ENCODE assay signal across 20 cellular contexts in the genomic region with DNA sequence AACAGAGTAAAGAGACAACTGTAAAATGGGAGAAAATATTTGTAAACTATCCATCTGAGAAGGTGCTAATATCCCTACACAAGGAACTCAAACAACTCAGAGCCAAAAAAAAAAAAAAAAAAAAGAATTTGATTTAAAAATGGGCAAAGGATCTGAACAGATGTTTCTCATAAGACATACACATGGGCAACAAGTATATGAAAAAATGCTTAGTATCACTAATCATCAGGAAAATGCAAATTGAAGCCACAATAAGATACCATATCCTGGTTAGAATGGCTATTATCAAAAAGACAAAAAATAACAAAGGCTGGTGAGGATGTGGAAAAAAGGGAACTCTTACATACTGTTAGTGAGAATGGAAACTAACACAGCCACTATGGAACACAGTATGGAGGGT. TPM values are rescaled to one million over a fixed set of nuclear protein-coding genes. Genes with fewer than 3 reads are reported as not detected.
DNase-seq lines count a peak whose midpoint lies in the region; ATAC-seq, FAIRE-seq and TF ChIP-seq lines count a peak whose summit lies in the region.
"Had no signal": no experiment of that assay in that cellular context is flagged by ENCODE, and none has a peak within 500 bp of the region (broad histone marks: within the 10 kb centered on the region; RNA-seq: fewer than 3 reads in every experiment).

No MANE protein-coding gene starts in this region.

- no peak for TF ChIP-seq RAD21 in SK-N-SH (IDR thresholded peaks at IDR 0.05; ENCODE audit: low read length)

- peaks cover 5 to 27% of the 10 kb centered on the region in 2 experiments for H3K4me1 ChIP-seq in SK-N-SH (ENCODE audit: control insufficient read depth in 1 of 2, insufficient read depth in 2 of 2, low read depth in 1 of 2, low read length in 1 of 2)
- H3K4me1 ChIP-seq in astrocyte (ENCODE audit: insufficient read depth, low read length): peaks cover 34% of the 10 kb centered on the region
- H3K4me1 ChIP-seq: A549, BLaER1 had no signal

- no peaks in the 10 kb centered on the region for H3K36me3 Mint-ChIP-seq in astrocyte (ENCODE audit: low read depth, unreplicated experiment)
- H3K36me3 Mint-ChIP-seq: CD14-positive monocyte had no signal

- no peak overlapping the region for H3K27ac Mint-ChIP-seq in astrocyte (ENCODE audit: unreplicated experiment)
- H3K27ac Mint-ChIP-seq: CD14-positive monocyte; CD8-positive, alpha-beta T cell had no signal

- H3K4me3 ChIP-seq in SK-N-SH (ENCODE audit: low read depth in 2 of 2, low read length in 1 of 2) (no peak overlapping the region), astrocyte (ENCODE audit: insufficient read depth, low read depth, low read length) (no peak overlapping the region), fibroblast of mammary gland (ENCODE audit: control insufficient read depth, low read depth, low read length) (no peak overlapping the region)
- H3K4me3 ChIP-seq: A549, BLaER1 had no signal

- H3K9me3 Mint-ChIP-seq in astrocyte (ENCODE audit: unreplicated experiment): no peaks in the 10 kb centered on the region
- H3K9me3 Mint-ChIP-seq: CD14-positive monocyte; CD8-positive, alpha-beta T cell; H9 had no signal

- POLR2A ChIA-PET in SK-N-SH (lab: Yijun Ruan, JAX): no interaction called here

- H4K20me1 ChIP-seq in SK-N-SH (ENCODE audit: insufficient read depth) (no peaks in the 10 kb centered on the region), astrocyte (ENCODE audit: insufficient read depth, low read length) (no peaks in the 10 kb centered on the region)
- H4K20me1 ChIP-seq: BLaER1 had no signal

- no peak overlapping the region for H2AFZ ChIP-seq in SK-N-SH (ENCODE audit: low read depth)
- H2AFZ ChIP-seq in astrocyte (ENCODE audit: low read depth, low read length): no peak overlapping the region

- peaks cover 66% of the 10 kb centered on the region for H3K4me1 Mint-ChIP-seq in astrocyte (ENCODE audit: low read depth, unreplicated experiment)
- H3K4me1 Mint-ChIP-seq: H9 had no signal

- H3K9me3 ChIP-seq in SK-N-SH: no peaks in the 10 kb centered on the region; the same call in 1 of the 2 replicates
- H3K9me3 ChIP-seq in astrocyte (ENCODE audit: insufficient read depth, low read depth, low read length): no peaks in the 10 kb centered on the region
- H3K9me3 ChIP-seq: A549, BLaER1 had no signal

- no peak overlapping the region for H3K4me3 Mint-ChIP-seq in astrocyte (ENCODE audit: unreplicated experiment)
- H3K4me3 Mint-ChIP-seq: CD14-positive monocyte; CD8-positive, alpha-beta T cell; H9 had no signal

- DNase-seq in SK-N-SH (no peak), EH (ENCODE audit: low read depth) (peak; percentile 20), astrocyte (ENCODE audit: low read depth) (no peak), fibroblast of mammary gland (ENCODE audit: low read depth) (peak; percentile 23), germinal center (ENCODE audit: low spot score) (no peak), SKM-1 (lab: John Stamatoyannopoulos, UW; ENCODE audit: unreplicated experiment) (no peak), T-helper 9 cell (no peak)
- DNase-seq: Calu3; CD8-positive, alpha-beta T cell; DMS79 treated with DMSO at 0.1 percent for 48 hours; H9 had no signal

- H3K79me2 ChIP-seq in SK-N-SH (ENCODE audit: insufficient read depth) (no peaks in the 10 kb centered on the region), astrocyte (ENCODE audit: insufficient read depth, low read length) (no peaks in the 10 kb centered on the region)

- H3F3A ChIP-seq in SK-N-SH (replicated peaks; ENCODE audit: insufficient read depth): peaks cover 29% of the 10 kb centered on the region

- H3K27ac ChIP-seq in SK-N-SH (ENCODE audit: low read depth in 2 of 2, low read length in 1 of 2) (peak overlapping the region in 1 of 2 experiments; percentile 12; a peak in 1 of 4 replicates), astrocyte (ENCODE audit: low read depth, low read length) (no peak overlapping the region)
- H3K27ac ChIP-seq: 22Rv1, A549, BLaER1 had no signal

- H3K9ac ChIP-seq in SK-N-SH (no peak overlapping the region), astrocyte (ENCODE audit: low read length) (no peak overlapping the region)
- H3K9ac ChIP-seq: BLaER1 had no signal

- H3K27me3 ChIP-seq in SK-N-SH (ENCODE audit: insufficient read depth) (no peaks in the 10 kb centered on the region), astrocyte (ENCODE audit: insufficient read depth, low read length) (no peaks in the 10 kb centered on the region)
- H3K27me3 ChIP-seq: BLaER1 had no signal

- TF ChIP-seq EP300 in SK-N-SH (IDR thresholded peaks at IDR 0.05; ENCODE audit: borderline replicate concordance in 1 of 2, low read depth in 1 of 2, low read length in 1 of 2): no peak

- peak overlapping the region; percentile 12; the same call in 1 of the 2 replicates for H3K4me2 ChIP-seq in SK-N-SH
- peak overlapping the region; percentile 34 for H3K4me2 ChIP-seq in astrocyte (ENCODE audit: low read length)
- H3K4me2 ChIP-seq: A549, BLaER1 had no signal

- FAIRE-seq in astrocyte (lab: Jason Lieb, UNC): no peak
- FAIRE-seq: A549, G401.6, GM12891, GM19239, H1 had no signal

- H3K9me2 ChIP-seq in SK-N-SH: no peaks in the 10 kb centered on the region

- no peak for TF ChIP-seq CTCF in SK-N-SH (IDR thresholded peaks at IDR 0.05)
- no peak for TF ChIP-seq CTCF in astrocyte (IDR thresholded peaks at IDR 0.05; ENCODE audit: insufficient read depth, low read depth, low read length)
- TF ChIP-seq CTCF in fibroblast of mammary gland (conservative IDR thresholded peaks at IDR 0.05; ENCODE audit: control insufficient read depth, insufficient read depth, low read depth, low read length): no peak

- no peak; the same call in 2 of the 3 replicates for ATAC-seq in SK-N-SH treated with all-trans-retinoic acid at 6 μM for 48 hours
- ATAC-seq: A549; CD8-positive, alpha-beta T cell had no signal

- no peaks in the 10 kb centered on the region for H3K27me3 Mint-ChIP-seq in astrocyte (ENCODE audit: low read depth, unreplicated experiment)

- CTCF ChIA-PET in SK-N-SH (lab: Yijun Ruan, JAX): no interaction called here

- H3K36me3 ChIP-seq in SK-N-SH (replicated peaks in 1 of 2; ENCODE audit: control insufficient read depth in 1 of 2, insufficient read depth in 2 of 2, low read length in 1 of 2): peaks cover 12 to 22% of the 10 kb centered on the region in 2 experiments
- H3K36me3 ChIP-seq in astrocyte (ENCODE audit: insufficient read depth, low read length): no peaks in the 10 kb centered on the region
- H3K36me3 ChIP-seq: BLaER1 had no signal

TF ChIP-seq in SK-N-SH, 30 proteins besides CTCF, POLR2A, EP300 and RAD21 (continues in another document):
- TF ChIP-seq, protein P1, sequence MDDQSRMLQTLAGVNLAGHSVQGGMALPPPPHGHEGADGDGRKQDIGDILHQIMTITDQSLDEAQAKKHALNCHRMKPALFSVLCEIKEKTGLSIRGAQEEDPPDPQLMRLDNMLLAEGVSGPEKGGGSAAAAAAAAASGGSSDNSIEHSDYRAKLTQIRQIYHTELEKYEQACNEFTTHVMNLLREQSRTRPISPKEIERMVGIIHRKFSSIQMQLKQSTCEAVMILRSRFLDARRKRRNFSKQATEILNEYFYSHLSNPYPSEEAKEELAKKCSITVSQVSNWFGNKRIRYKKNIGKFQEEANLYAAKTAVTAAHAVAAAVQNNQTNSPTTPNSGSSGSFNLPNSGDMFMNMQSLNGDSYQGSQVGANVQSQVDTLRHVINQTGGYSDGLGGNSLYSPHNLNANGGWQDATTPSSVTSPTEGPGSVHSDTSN (IDR thresholded peaks at IDR 0.05): no peak
- no peak for TF ChIP-seq CHD2 (IDR thresholded peaks at IDR 0.05; ENCODE audit: low read length, partially characterized antibody)
- TF ChIP-seq, protein P2, sequence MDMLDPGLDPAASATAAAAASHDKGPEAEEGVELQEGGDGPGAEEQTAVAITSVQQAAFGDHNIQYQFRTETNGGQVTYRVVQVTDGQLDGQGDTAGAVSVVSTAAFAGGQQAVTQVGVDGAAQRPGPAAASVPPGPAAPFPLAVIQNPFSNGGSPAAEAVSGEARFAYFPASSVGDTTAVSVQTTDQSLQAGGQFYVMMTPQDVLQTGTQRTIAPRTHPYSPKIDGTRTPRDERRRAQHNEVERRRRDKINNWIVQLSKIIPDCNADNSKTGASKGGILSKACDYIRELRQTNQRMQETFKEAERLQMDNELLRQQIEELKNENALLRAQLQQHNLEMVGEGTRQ (IDR thresholded peaks at IDR 0.05; ENCODE audit: borderline replicate concordance, low read depth, low read length): no peak
- TF ChIP-seq GATA2 (CRISPR knock-in tag; IDR thresholded peaks at IDR 0.05): no peak
- no peak for TF ChIP-seq RFX5 (IDR thresholded peaks at IDR 0.05; ENCODE audit: low read length)
- no peak for TF ChIP-seq SIN3A (IDR thresholded peaks at IDR 0.05; ENCODE audit: borderline replicate concordance, low read depth, low read length)
- no peak for TF ChIP-seq MXI1 (IDR thresholded peaks at IDR 0.05; ENCODE audit: low read depth, low read length)

TF ChIP-seq in SK-N-SH treated with all-trans-retinoic acid at 6 μM for 48 hours, 23 proteins besides CTCF, POLR2A, EP300 and RAD21 (continues in another document):
- TF ChIP-seq ZNF8 (CRISPR knock-in tag; IDR thresholded peaks at IDR 0.05) (no peak), ZFP3 (CRISPR knock-in tag; IDR thresholded peaks at IDR 0.05) (no peak)
- TF ChIP-seq, protein P3, sequence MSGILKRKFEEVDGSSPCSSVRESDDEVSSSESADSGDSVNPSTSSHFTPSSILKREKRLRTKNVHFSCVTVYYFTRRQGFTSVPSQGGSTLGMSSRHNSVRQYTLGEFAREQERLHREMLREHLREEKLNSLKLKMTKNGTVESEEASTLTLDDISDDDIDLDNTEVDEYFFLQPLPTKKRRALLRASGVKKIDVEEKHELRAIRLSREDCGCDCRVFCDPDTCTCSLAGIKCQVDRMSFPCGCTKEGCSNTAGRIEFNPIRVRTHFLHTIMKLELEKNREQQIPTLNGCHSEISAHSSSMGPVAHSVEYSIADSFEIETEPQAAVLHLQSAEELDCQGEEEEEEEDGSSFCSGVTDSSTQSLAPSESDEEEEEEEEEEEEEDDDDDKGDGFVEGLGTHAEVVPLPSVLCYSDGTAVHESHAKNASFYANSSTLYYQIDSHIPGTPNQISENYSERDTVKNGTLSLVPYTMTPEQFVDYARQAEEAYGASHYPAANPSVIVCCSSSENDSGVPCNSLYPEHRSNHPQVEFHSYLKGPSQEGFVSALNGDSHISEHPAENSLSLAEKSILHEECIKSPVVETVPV (CRISPR knock-in tag; IDR thresholded peaks at IDR 0.05): no peak

RNA-seq across cellular contexts. Expression of a gene that starts 36.2 kb away (rescaled TPM):
- 4.7 and 5.2 TPM in 2 replicates for polyA plus RNA-seq in SK-N-SH (2012; rRNA removed)
- 4.5 and 4.6 TPM in 2 replicates for polyA plus RNA-seq in SK-N-SH (2012; cell fraction: cytosol; rRNA removed)
- polyA plus RNA-seq in SK-N-SH (2012; cell fraction: nucleus; rRNA removed): 13.8 and 20.0 TPM in 2 replicates
- 7.6 and 11.1 TPM in 2 replicates for total RNA-seq in astrocyte

Comparison
In these comparisons a context has a peak if more than half of its experiments do, and no peak if none do; other contexts are left out.
1. DNase-seq: peak in EH (single experiment) and fibroblast of mammary gland (single experiment); none in SK-N-SH (single experiment), astrocyte (single experiment), germinal center (single experiment), SKM-1 (single experiment) and T-helper 9 cell (single experiment).